19 cellular contexts compared by ENCODE assay signal in genomic region chr9:121259498-121259897, GRCh38. TPM values are rescaled to one million over a fixed set of nuclear protein-coding genes. Genes with fewer than 3 reads are reported as not detected.
DNase-seq lines count a peak whose midpoint lies in the region; ATAC-seq and TF ChIP-seq lines count a peak whose summit lies in the region.
"Had no signal": no experiment of that assay in that cellular context is flagged by ENCODE, and none has a peak within 500 bp of the region (broad histone marks: within the 10 kb centered on the region; RNA-seq: fewer than 3 reads in every experiment).

No MANE protein-coding gene starts in this region.

- no peaks in the 10 kb centered on the region for H3K27me3 Mint-ChIP-seq in neural crest cell (ENCODE audit: low read depth)
- H3K27me3 Mint-ChIP-seq: B cell had no signal

- H3K4me3 ChIP-seq in BLaER1 (no peak overlapping the region), dorsolateral prefrontal cortex (no peak overlapping the region), heart right ventricle (no peak overlapping the region), neuronal stem cell (ENCODE audit: low read length in 2 of 2) (no peak overlapping the region)
- H3K4me3 ChIP-seq: GM23248 had no signal

- H4K8ac ChIP-seq in neuronal stem cell (ENCODE audit: low read depth, low read length): no peak overlapping the region

- H3K4me2 ChIP-seq in BLaER1 (peak overlapping the region; percentile 37), neuronal stem cell (ENCODE audit: insufficient read depth, low read length, poor library complexity, severe bottlenecking) (no peak overlapping the region)

- H2BK120ac ChIP-seq in neuronal stem cell (ENCODE audit: low read depth, low read length): no peak overlapping the region

- no peak overlapping the region for H2BK5ac ChIP-seq in neuronal stem cell (ENCODE audit: low read length)

- H3K27ac ChIP-seq in BLaER1: no peak overlapping the region
- peak overlapping the region in 32 of 59 donors; percentile 3 to 94 (median 84) for H3K27ac ChIP-seq in dorsolateral prefrontal cortex
- H3K27ac ChIP-seq in heart right ventricle: no peak overlapping the region
- H3K27ac ChIP-seq in neuronal stem cell (replicated peaks; ENCODE audit: low read length): no peak overlapping the region
- H3K27ac ChIP-seq: 22Rv1, GM23248 had no signal

- H3K9ac ChIP-seq in BLaER1 (no peak overlapping the region), neuronal stem cell (ENCODE audit: low read depth, low read length, poor library complexity) (no peak overlapping the region)
- H3K9ac ChIP-seq: GM23248 had no signal

- 91 to 92% methylated on average over 4 of the region's 4 CpGs for WGBS in heart right ventricle, 2 donors
- WGBS in neuronal stem cell (ENCODE audit: extremely low coverage in 2 of 2, insufficient read length in 2 of 2, insufficient replicate concordance in 1 of 2), 2 donors: no CpG with 5 or more reads among the region's 4 CpGs

- H3K4me1 Mint-ChIP-seq in neural crest cell: peaks cover 48% of the 10 kb centered on the region
- H3K4me1 Mint-ChIP-seq: B cell; CD4-positive, alpha-beta memory T cell had no signal

- no peaks in the 10 kb centered on the region for H3K9me3 ChIP-seq in BLaER1
- no peaks in the 10 kb centered on the region for H3K9me3 ChIP-seq in heart right ventricle
- no peaks in the 10 kb centered on the region for H3K9me3 ChIP-seq in neuronal stem cell (replicated peaks in 1 of 2; ENCODE audit: control insufficient read depth in 2 of 2, insufficient read depth in 1 of 2, low read depth in 1 of 2, low read length in 2 of 2)

- H3K27me3 ChIP-seq in BLaER1: no peaks in the 10 kb centered on the region
- H3K27me3 ChIP-seq in dorsolateral prefrontal cortex: no peaks in the 10 kb centered on the region
- H3K27me3 ChIP-seq in heart right ventricle: no peaks in the 10 kb centered on the region
- no peaks in the 10 kb centered on the region for H3K27me3 ChIP-seq in neuronal stem cell (ENCODE audit: control insufficient read depth in 3 of 3, insufficient read depth in 3 of 3, low read depth in 1 of 3, low read length in 3 of 3)

- H3K79me1 ChIP-seq in neuronal stem cell (ENCODE audit: low read depth, low read length): no peaks in the 10 kb centered on the region

- ATAC-seq in heart right ventricle (no peak), omental fat pad (ENCODE audit: low FRiP score) (no peak)

- peak overlapping the region; percentile 68 for H3K27ac Mint-ChIP-seq in neural crest cell (ENCODE audit: unreplicated experiment)
- H3K27ac Mint-ChIP-seq: B cell; CD4-positive, alpha-beta memory T cell had no signal

- no peaks in the 10 kb centered on the region for H3K9me3 Mint-ChIP-seq in neural crest cell
- H3K9me3 Mint-ChIP-seq: CD4-positive, alpha-beta memory T cell had no signal

- H4K91ac ChIP-seq in neuronal stem cell (ENCODE audit: low read depth, low read length, poor library complexity): no peak overlapping the region

- H3K4me1 ChIP-seq in BLaER1 (peaks cover 48% of the 10 kb centered on the region), heart right ventricle (peaks cover 0 to 33% (median 15%) of the 10 kb centered on the region in 9 donors), neuronal stem cell (ENCODE audit: control insufficient read depth in 2 of 2, insufficient read depth in 1 of 2, low read depth in 1 of 2, low read length in 2 of 2) (peaks cover 14 to 28% of the 10 kb centered on the region in 2 donors)

- no peak overlapping the region for H2AK5ac ChIP-seq in neuronal stem cell (ENCODE audit: low read depth, low read length)

- intact Hi-C loops in dorsolateral prefrontal cortex (cut with DNase I): no loop called here
- intact Hi-C loops in heart right ventricle (cut with DNase I): no loop called here

- no peak overlapping the region for H3K18ac ChIP-seq in neuronal stem cell (ENCODE audit: low read length)

- DNase-seq in NCI-H82 (lab: John Stamatoyannopoulos, UW) (peak; percentile 69), dorsolateral prefrontal cortex (no peak), neural crest cell (ENCODE audit: low read depth, low spot score) (no peak), heart right ventricle (no peak), omental fat pad (ENCODE audit: low spot score) (no peak), HUDEP-2 (lab: John Stamatoyannopoulos, UW; ENCODE audit: unreplicated experiment in 76 of 76) (no peak), neuronal stem cell (ENCODE audit: low spot score) (no peak)
- DNase-seq: C1 segment of cervical spinal cord; Calu3; CD4-positive, alpha-beta memory T cell; COR-L47; DMS153; DND-41; GM23248; H7; HCEC 1CT had no signal

- no peak overlapping the region for H3K14ac ChIP-seq in neuronal stem cell (ENCODE audit: low read length)

- no peaks in the 10 kb centered on the region for H4K20me1 ChIP-seq in BLaER1

- no peak overlapping the region for H3K4me3 Mint-ChIP-seq in neural crest cell
- H3K4me3 Mint-ChIP-seq: B cell; CD4-positive, alpha-beta memory T cell had no signal

- no peaks in the 10 kb centered on the region for H3K36me3 Mint-ChIP-seq in neural crest cell (ENCODE audit: low read depth)

- H3K23ac ChIP-seq in neuronal stem cell (ENCODE audit: low read depth, low read length, poor library complexity): no peak overlapping the region

- H3K36me3 ChIP-seq in BLaER1 (no peaks in the 10 kb centered on the region), heart right ventricle (no peaks in the 10 kb centered on the region), neuronal stem cell (replicated peaks in 1 of 2; ENCODE audit: control insufficient read depth in 2 of 2, insufficient read depth in 2 of 2, low read length in 2 of 2) (no peaks in the 10 kb centered on the region)

- H2AFZ ChIP-seq in neuronal stem cell (ENCODE audit: low read length): no peak overlapping the region
- H2AFZ ChIP-seq: GM23248 had no signal

- H2BK12ac ChIP-seq in neuronal stem cell (ENCODE audit: low read length): no peak overlapping the region

- H3K4ac ChIP-seq in neuronal stem cell (ENCODE audit: low read length): no peak overlapping the region

- H2BK15ac ChIP-seq in neuronal stem cell (ENCODE audit: low read length): no peak overlapping the region

- no peak for TF ChIP-seq CTCF in dorsolateral prefrontal cortex (IDR thresholded peaks at IDR 0.05 in 54 of 56, conservative IDR thresholded peaks at IDR 0.05 in 2 of 56; ENCODE audit: low read depth in 1 of 56, partially characterized antibody in 56 of 56)
- no peak for TF ChIP-seq CTCF in neural crest cell (conservative IDR thresholded peaks at IDR 0.05)
- TF ChIP-seq CTCF in heart right ventricle (IDR thresholded peaks at IDR 0.05): no peak
- no peak for TF ChIP-seq CTCF in omental fat pad (IDR thresholded peaks at IDR 0.05)

RNA-seq across cellular contexts. Expression of gene GSN, which starts 8.5 kb away (rescaled TPM):
- 100 to 1,000 TPM in 119 of 120 experiments, 10 to 100 TPM in 1; 88.2 to 740 (median 233) TPM for total RNA-seq in dorsolateral prefrontal cortex
- 77.2 and 84.7 TPM in 2 replicates for total RNA-seq in neural crest cell
- 100 to 1,000 TPM; 532 to 861 (median 668) TPM for total RNA-seq in heart right ventricle
- 100 to 1,000 TPM; 360 to 823 TPM for polyA plus RNA-seq in heart right ventricle
- total RNA-seq in omental fat pad: 1,000 to 10,000 TPM; 3,140 to 6,734 (median 4,294) TPM
- polyA plus RNA-seq in neuronal stem cell (2013, experiment 1 of 2): 29.4 TPM
- 28.1 TPM for polyA plus RNA-seq in neuronal stem cell (2013, experiment 2 of 2)

RNA-seq across cellular contexts. Expression of gene RAB14, which starts 57.8 kb away (rescaled TPM):
- total RNA-seq in dorsolateral prefrontal cortex (100 to 1,000 TPM in 55 of 120 experiments, 10 to 100 TPM in 65; 57.6 to 139 (median 99.3) TPM), neural crest cell (59.7 and 62.2 TPM in 2 replicates), heart right ventricle (10 to 100 TPM; 45.4 to 60.7 (median 52.1) TPM), omental fat pad (10 to 100 TPM; 31.0 to 44.8 (median 35.6) TPM)
- 10 to 100 TPM; 17.6 to 24.1 TPM for polyA plus RNA-seq in heart right ventricle
- 29.6 TPM for polyA plus RNA-seq in neuronal stem cell (2013, experiment 1 of 2)
- 31.0 TPM for polyA plus RNA-seq in neuronal stem cell (2013, experiment 2 of 2)

Comparison
In these comparisons a context has a peak if more than half of its experiments do, and no peak if none do; other contexts are left out.
1. H3K27ac ChIP-seq: peak in dorsolateral prefrontal cortex (32 of 59); none in BLaER1 (single experiment), heart right ventricle (0 of 10) and neuronal stem cell (single experiment).